In genomic region chr11:12225046-12225739, GRCh38 we compare ENCODE assay signal across 13 cellular contexts.
DNase-seq lines count a peak whose midpoint lies in the region; ATAC-seq and TF ChIP-seq lines count a peak whose summit lies in the region.
"Had no signal": no experiment of that assay in that cellular context is flagged by ENCODE, and none has a peak within 500 bp of the region (broad histone marks: within the 10 kb centered on the region; RNA-seq: fewer than 3 reads in every experiment).

No MANE protein-coding gene starts in this region.

- peaks cover 53% of the 10 kb centered on the region for H3F3A ChIP-seq in SK-N-SH (replicated peaks; ENCODE audit: insufficient read depth)
- no peaks in the 10 kb centered on the region for H3F3A ChIP-seq in MM.1S (ENCODE audit: insufficient read depth, low read length)
- H3F3A ChIP-seq in smooth muscle cell (ENCODE audit: low read depth) = peaks cover 10% of the 10 kb centered on the region

- H3K9me3 ChIP-seq in SK-N-SH (no peaks in the 10 kb centered on the region), MM.1S (replicated peaks; ENCODE audit: insufficient read depth, low read length) (no peaks in the 10 kb centered on the region), smooth muscle cell (replicated peaks; ENCODE audit: low read depth) (no peaks in the 10 kb centered on the region)
- H3K9me3 ChIP-seq: body of pancreas, prostate gland had no signal

- H2AFZ ChIP-seq in SK-N-SH (ENCODE audit: low read depth) (no peak overlapping the region), MM.1S (ENCODE audit: low read length) (peak overlapping the region; percentile 6), smooth muscle cell (ENCODE audit: low read depth) (no peak overlapping the region)

- TF ChIP-seq CTCF in SK-N-SH (IDR thresholded peaks at IDR 0.05) (no peak), MM.1S (IDR thresholded peaks at IDR 0.05; ENCODE audit: low read length) (no peak), smooth muscle cell (IDR thresholded peaks at IDR 0.05; ENCODE audit: borderline replicate concordance, insufficient read depth, poor library complexity, severe bottlenecking) (no peak)

- TF ChIP-seq RAD21 in SK-N-SH (IDR thresholded peaks at IDR 0.05; ENCODE audit: low read length) = no peak

- DNase-seq in SK-N-SH = no peak
- DNase-seq in MM.1S = no peak
- no peak for DNase-seq in central memory CD8-positive, alpha-beta T cell (ENCODE audit: low spot score in 2 of 2)
- no peak for DNase-seq in smooth muscle cell (lab: John Stamatoyannopoulos, UW; ENCODE audit: unreplicated experiment)
- DNase-seq in OCI-M2 (lab: John Stamatoyannopoulos, UW; ENCODE audit: unreplicated experiment) = no peak
- DNase-seq: DMS53, H9, NCI-H1694 had no signal

- no peak for ATAC-seq in SK-N-SH treated with all-trans-retinoic acid at 6 μM for 48 hours
- no peak for ATAC-seq in central memory CD8-positive, alpha-beta T cell (replicated peaks; ENCODE audit: extremely low read depth, poor library complexity, severe bottlenecking)
- ATAC-seq in HG03095 (IDR thresholded peaks at IDR 0.05; ENCODE audit: unreplicated experiment) = no peak
- no peak for ATAC-seq in HG02938 (IDR thresholded peaks at IDR 0.05; ENCODE audit: unreplicated experiment)
- ATAC-seq: body of pancreas had no signal

- H3K4me1 Mint-ChIP-seq in central memory CD8-positive, alpha-beta T cell = peaks cover 60% of the 10 kb centered on the region

- CTCF ChIA-PET in SK-N-SH (lab: Yijun Ruan, JAX) = interaction anchor here (0.8 to 5.4 kb wide), 4 partner anchors 10 to 178 kb away, joined by 3 to 48 read pairs (median 4); no protein-coding TSS in a partner anchor

- H3K27ac ChIP-seq in SK-N-SH (ENCODE audit: low read depth in 2 of 2, low read length in 1 of 2) (peak overlapping the region in 1 of 2 experiments; percentile 85; a peak in 3 of 4 replicates), MM.1S (ENCODE audit: low read length) (peak overlapping the region; percentile 82; the same call in 1 of the 2 replicates), smooth muscle cell (ENCODE audit: low read depth) (peak overlapping the region; percentile 58)
- H3K27ac ChIP-seq: body of pancreas had no signal

- H3K27me3 Mint-ChIP-seq in central memory CD8-positive, alpha-beta T cell = no peaks in the 10 kb centered on the region

- H3K9me3 Mint-ChIP-seq in central memory CD8-positive, alpha-beta T cell = no peaks in the 10 kb centered on the region
- H3K9me3 Mint-ChIP-seq: H9 had no signal

- peak overlapping the region; percentile 80 for H3K4me3 Mint-ChIP-seq in central memory CD8-positive, alpha-beta T cell
- H3K4me3 Mint-ChIP-seq: H9 had no signal

- no peaks in the 10 kb centered on the region for H3K27me3 ChIP-seq in SK-N-SH (ENCODE audit: insufficient read depth)
- H3K27me3 ChIP-seq in MM.1S (replicated peaks; ENCODE audit: insufficient read depth, low read length) = no peaks in the 10 kb centered on the region
- no peaks in the 10 kb centered on the region for H3K27me3 ChIP-seq in smooth muscle cell (ENCODE audit: low read depth)
- H3K27me3 ChIP-seq: body of pancreas had no signal

- peak overlapping the region; percentile 62; the same call in 1 of the 2 replicates for H3K9ac ChIP-seq in SK-N-SH
- H3K9ac ChIP-seq in MM.1S (ENCODE audit: low read length) = no peak overlapping the region
- H3K9ac ChIP-seq in smooth muscle cell (ENCODE audit: low read depth) = no peak overlapping the region

- H3K79me2 ChIP-seq in SK-N-SH (ENCODE audit: insufficient read depth) (peaks cover 28% of the 10 kb centered on the region; the same call in 1 of the 2 replicates), MM.1S (ENCODE audit: low read length) (no peaks in the 10 kb centered on the region), smooth muscle cell (ENCODE audit: low read depth) (no peaks in the 10 kb centered on the region)

- H3K36me3 ChIP-seq in SK-N-SH (replicated peaks in 1 of 2; ENCODE audit: control insufficient read depth in 1 of 2, insufficient read depth in 2 of 2, low read length in 1 of 2) (peaks cover 41 to 78% of the 10 kb centered on the region in 2 experiments), MM.1S (replicated peaks; ENCODE audit: insufficient read depth, low read length) (no peaks in the 10 kb centered on the region), smooth muscle cell (ENCODE audit: low read depth) (peaks cover 3% of the 10 kb centered on the region)
- H3K36me3 ChIP-seq: prostate gland had no signal

- H3K4me2 ChIP-seq in SK-N-SH (0 out of 2 replicates have a peak overlapping the region, but pooled peaks have one; percentile 7), MM.1S (ENCODE audit: low read depth, low read length) (peak overlapping the region; percentile 68; the same call in 1 of the 2 replicates), smooth muscle cell (no peak overlapping the region)

- H3K4me1 ChIP-seq in SK-N-SH (ENCODE audit: control insufficient read depth in 1 of 2, insufficient read depth in 2 of 2, low read depth in 1 of 2, low read length in 1 of 2) = peaks cover 0 to 12% of the 10 kb centered on the region in 2 experiments; a peak in 2 of 4 replicates
- peaks cover 19% of the 10 kb centered on the region for H3K4me1 ChIP-seq in MM.1S (ENCODE audit: low read length)
- no peaks in the 10 kb centered on the region for H3K4me1 ChIP-seq in smooth muscle cell (ENCODE audit: low read depth)

- TF ChIP-seq EP300 in SK-N-SH (IDR thresholded peaks at IDR 0.05; ENCODE audit: borderline replicate concordance in 1 of 2, low read depth in 1 of 2, low read length in 1 of 2) = no peak

- H3K4me3 ChIP-seq in SK-N-SH (ENCODE audit: low read depth in 2 of 2, low read length in 1 of 2) = no peak overlapping the region
- no peak overlapping the region for H3K4me3 ChIP-seq in MM.1S (ENCODE audit: low read length)
- no peak overlapping the region for H3K4me3 ChIP-seq in smooth muscle cell
- H3K4me3 ChIP-seq: body of pancreas, prostate gland had no signal

- H4K20me1 ChIP-seq in SK-N-SH (ENCODE audit: insufficient read depth) = no peaks in the 10 kb centered on the region
- no peaks in the 10 kb centered on the region for H4K20me1 ChIP-seq in MM.1S (ENCODE audit: insufficient read depth, low read length)
- no peaks in the 10 kb centered on the region for H4K20me1 ChIP-seq in smooth muscle cell (ENCODE audit: low read depth)

- peaks cover 45% of the 10 kb centered on the region for H3K36me3 Mint-ChIP-seq in central memory CD8-positive, alpha-beta T cell (ENCODE audit: insufficient read depth)

- no peaks in the 10 kb centered on the region for H3K9me2 ChIP-seq in SK-N-SH
- H3K9me2 ChIP-seq in MM.1S (replicated peaks; ENCODE audit: insufficient read depth, low read length) = no peaks in the 10 kb centered on the region

- POLR2A ChIA-PET in SK-N-SH (lab: Yijun Ruan, JAX) = no interaction called here

- peak overlapping the region; percentile 97 for H3K27ac Mint-ChIP-seq in central memory CD8-positive, alpha-beta T cell (ENCODE audit: low read depth)
- H3K27ac Mint-ChIP-seq: H9 had no signal

- 84% methylated on average over 8 of the region's 8 CpGs for WGBS in SK-N-SH (ENCODE audit: low lambda C conversion rate)
- WGBS in smooth muscle cell (ENCODE audit: low lambda C conversion rate) = 90% methylated on average over 8 of the region's 8 CpGs

TF ChIP-seq in SK-N-SH, 30 proteins besides CTCF, POLR2A, EP300 and RAD21 (continues in another document):
- TF ChIP-seq REST (IDR thresholded peaks at IDR 0.05; ENCODE audit: low read depth, low read length) = no peak

TF ChIP-seq in SK-N-SH treated with all-trans-retinoic acid at 6 μM for 48 hours, 23 proteins besides CTCF, POLR2A, EP300 and RAD21 (continues in another document):
- TF ChIP-seq, protein P1, sequence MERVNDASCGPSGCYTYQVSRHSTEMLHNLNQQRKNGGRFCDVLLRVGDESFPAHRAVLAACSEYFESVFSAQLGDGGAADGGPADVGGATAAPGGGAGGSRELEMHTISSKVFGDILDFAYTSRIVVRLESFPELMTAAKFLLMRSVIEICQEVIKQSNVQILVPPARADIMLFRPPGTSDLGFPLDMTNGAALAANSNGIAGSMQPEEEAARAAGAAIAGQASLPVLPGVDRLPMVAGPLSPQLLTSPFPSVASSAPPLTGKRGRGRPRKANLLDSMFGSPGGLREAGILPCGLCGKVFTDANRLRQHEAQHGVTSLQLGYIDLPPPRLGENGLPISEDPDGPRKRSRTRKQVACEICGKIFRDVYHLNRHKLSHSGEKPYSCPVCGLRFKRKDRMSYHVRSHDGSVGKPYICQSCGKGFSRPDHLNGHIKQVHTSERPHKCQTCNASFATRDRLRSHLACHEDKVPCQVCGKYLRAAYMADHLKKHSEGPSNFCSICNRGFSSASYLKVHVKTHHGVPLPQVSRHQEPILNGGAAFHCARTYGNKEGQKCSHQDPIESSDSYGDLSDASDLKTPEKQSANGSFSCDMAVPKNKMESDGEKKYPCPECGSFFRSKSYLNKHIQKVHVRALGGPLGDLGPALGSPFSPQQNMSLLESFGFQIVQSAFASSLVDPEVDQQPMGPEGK (CRISPR knock-in tag; IDR thresholded peaks at IDR 0.05; ENCODE audit: borderline replicate concordance) = no peak
- no peak for TF ChIP-seq ESRRG (CRISPR knock-in tag; IDR thresholded peaks at IDR 0.05)
- no peak for TF ChIP-seq TSHZ2 (CRISPR knock-in tag; IDR thresholded peaks at IDR 0.05)
- no peak for TF ChIP-seq PPARA (CRISPR knock-in tag; IDR thresholded peaks at IDR 0.05; ENCODE audit: borderline replicate concordance)
- TF ChIP-seq RARB (CRISPR knock-in tag; IDR thresholded peaks at IDR 0.05) = no peak
- TF ChIP-seq TOX (CRISPR knock-in tag; IDR thresholded peaks at IDR 0.05; ENCODE audit: borderline replicate concordance) = no peak
- TF ChIP-seq ZFP30 (CRISPR knock-in tag; IDR thresholded peaks at IDR 0.05) = no peak
- TF ChIP-seq ZFP3 (CRISPR knock-in tag; IDR thresholded peaks at IDR 0.05) = no peak
